ENCODE assay signal across 1 cellular context in the genomic region with DNA sequence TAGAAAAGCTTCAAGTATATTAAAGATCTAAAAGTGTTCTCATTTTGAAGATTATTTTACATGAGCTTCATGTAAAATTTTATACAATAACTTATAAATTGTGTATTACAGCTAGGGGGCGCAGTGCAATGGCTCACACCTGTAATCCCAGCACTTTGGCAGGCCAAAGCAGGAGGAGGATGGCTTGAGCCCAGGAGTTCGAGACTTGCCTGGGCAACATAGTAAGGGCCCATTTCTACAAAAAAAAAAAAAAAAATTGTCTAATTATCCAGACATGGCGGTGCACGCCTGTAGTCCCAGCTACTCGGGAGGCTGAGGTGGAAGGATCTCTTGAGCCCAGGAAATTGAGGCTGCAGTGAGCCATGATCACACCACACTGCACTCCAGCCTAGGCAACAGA.
A peak's percentile ranks its signal among the peaks of the same experiment; 100 is the strongest.
TF ChIP-seq lines count a peak whose summit lies in the region.

No MANE protein-coding gene starts in this region.

TF ChIP-seq in SK-N-SH, 30 proteins besides CTCF, POLR2A, EP300 and RAD21:
- TF ChIP-seq ELF1 (IDR thresholded peaks at IDR 0.05): no peak
- peak; percentile 36; the same call in 1 of the 2 replicates for TF ChIP-seq SMC3 (IDR thresholded peaks at IDR 0.05; ENCODE audit: low read depth, low read length)
- no peak for TF ChIP-seq CHD2 (IDR thresholded peaks at IDR 0.05; ENCODE audit: low read length, partially characterized antibody)
- TF ChIP-seq FOXM1 (IDR thresholded peaks at IDR 0.05; ENCODE audit: low read depth): no peak
